ENCODE assay signal across 25 cellular contexts in the genomic region with DNA sequence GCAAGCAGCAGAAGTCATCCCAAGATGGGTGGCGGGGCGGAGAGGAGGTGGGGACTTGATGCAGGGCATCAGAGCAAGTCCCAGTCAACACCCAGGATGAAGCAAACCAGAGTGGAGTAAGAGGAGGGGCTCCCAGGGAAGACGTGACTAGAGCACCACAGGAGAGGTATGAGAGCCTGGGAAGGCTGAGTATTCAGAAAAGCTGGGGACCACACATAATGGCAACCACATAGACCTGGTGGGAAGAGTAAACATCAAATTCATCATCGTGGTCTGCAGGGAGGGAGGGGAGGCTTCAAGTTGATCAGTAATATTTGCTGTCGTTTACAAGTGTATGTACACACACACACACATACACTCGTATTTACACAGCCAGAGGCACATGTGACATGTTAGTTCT.
DNase-seq lines count a peak whose midpoint lies in the region; ATAC-seq, FAIRE-seq and TF ChIP-seq lines count a peak whose summit lies in the region.
"Had no signal": no experiment of that assay in that cellular context is flagged by ENCODE, and none has a peak within 500 bp of the region (broad histone marks: within the 10 kb centered on the region; RNA-seq: fewer than 3 reads in every experiment).

No MANE protein-coding gene starts in this region.

- no peaks in the 10 kb centered on the region for H3K4me1 Mint-ChIP-seq in activated CD4-positive, alpha-beta memory T cell treated with anti-CD3 and anti-CD28 coated beads, Interleukin-2, amount 10 ng/mL, durations not matched to agents 7 days and 5 days
- H3K4me1 Mint-ChIP-seq in activated CD4-positive, alpha-beta memory T cell treated with anti-CD3 and anti-CD28 coated beads for 36 hours (ENCODE audit: low read depth) = no peaks in the 10 kb centered on the region
- no peaks in the 10 kb centered on the region for H3K4me1 Mint-ChIP-seq in memory B cell

- DNase-seq in activated CD4-positive, alpha-beta memory T cell treated with anti-CD3 and anti-CD28 coated beads, Interleukin-2, amount 10 ng/mL, durations not matched to agents 7 days and 5 days = no peak
- no peak for DNase-seq in activated CD4-positive, alpha-beta memory T cell treated with anti-CD3 and anti-CD28 coated beads for 36 hours
- no peak for DNase-seq in K562 (ENCODE audit: extremely low read depth in 1 of 4, low spot score in 3 of 4)
- DNase-seq in memory B cell (ENCODE audit: low spot score in 2 of 2) = no peak
- DNase-seq in AG08396 (ENCODE audit: low spot score) = no peak
- DNase-seq in NCI-H748 treated with DMSO at 0.1 percent for 48 hours (lab: John Stamatoyannopoulos, UW) = no peak
- DNase-seq in kidney tubule cell (ENCODE audit: low spot score) = no peak
- no peak for DNase-seq in NCI-H2107 treated with DMSO at 0.1 percent for 48 hours (lab: John Stamatoyannopoulos, UW; ENCODE audit: unreplicated experiment)
- DNase-seq: ACHN, AML-193, EL, GF-D8, GOT3, HCEC 1CT, Kasumi-1, NCI-H1694, NCI-H2081 treated with DMSO at 0.1 percent for 48 hours, NCI-H446, NCI-H526, PC-9, RPMI8226, SHP77 had no signal

- H4K20me1 ChIP-seq in K562 (replicated peaks; ENCODE audit: control insufficient read depth, insufficient read depth, low read length) = 0 out of 2 replicates have a peak, but pooled peaks cover 6% of the 10 kb centered on the region

- H3K9me3 Mint-ChIP-seq in activated CD4-positive, alpha-beta memory T cell treated with anti-CD3 and anti-CD28 coated beads, Interleukin-2, amount 10 ng/mL, durations not matched to agents 7 days and 5 days = no peaks in the 10 kb centered on the region
- no peaks in the 10 kb centered on the region for H3K9me3 Mint-ChIP-seq in activated CD4-positive, alpha-beta memory T cell treated with anti-CD3 and anti-CD28 coated beads for 36 hours
- H3K9me3 Mint-ChIP-seq in memory B cell = no peaks in the 10 kb centered on the region

- no TSS peak for BruUV-seq in K562 (replicated peaks; lab: Mats Ljungman, UMichigan)

- peaks cover 66% of the 10 kb centered on the region for H3K36me3 Mint-ChIP-seq in activated CD4-positive, alpha-beta memory T cell treated with anti-CD3 and anti-CD28 coated beads, Interleukin-2, amount 10 ng/mL, durations not matched to agents 7 days and 5 days (ENCODE audit: low read depth)
- H3K36me3 Mint-ChIP-seq in activated CD4-positive, alpha-beta memory T cell treated with anti-CD3 and anti-CD28 coated beads for 36 hours = peaks cover 42% of the 10 kb centered on the region
- peaks cover 44% of the 10 kb centered on the region for H3K36me3 Mint-ChIP-seq in memory B cell

- H3K36me3 ChIP-seq in K562 (ENCODE audit: control insufficient read depth, insufficient read depth, low read length) = peaks cover 95% of the 10 kb centered on the region

- no peaks in the 10 kb centered on the region for H3K79me2 ChIP-seq in K562 (ENCODE audit: control insufficient read depth, insufficient read depth, low read length)

- ATAC-seq in K562 (no peak), memory B cell (ENCODE audit: low read depth) (no peak)

- no peak overlapping the region for H3K4me3 ChIP-seq in K562
- H3K4me3 ChIP-seq: PC-9 had no signal

- FAIRE-seq in K562 (lab: Jason Lieb, UNC) = no peak
- FAIRE-seq: GM19239 had no signal

- CTCF ChIA-PET in activated CD4-positive, alpha-beta memory T cell treated with anti-CD3 and anti-CD28 coated beads, Interleukin-2, amount 10 ng/mL, durations not matched to agents 7 days and 5 days (lab: Charles Lee) = no interaction called here
- CTCF ChIA-PET in activated CD4-positive, alpha-beta memory T cell treated with anti-CD3 and anti-CD28 coated beads for 36 hours (lab: Charles Lee) = no interaction called here
- CTCF ChIA-PET in K562 (lab: Yijun Ruan, JAX; ENCODE audit: low intra/inter-chr PET ratio) = no interaction called here

- H3K27me3 Mint-ChIP-seq in activated CD4-positive, alpha-beta memory T cell treated with anti-CD3 and anti-CD28 coated beads, Interleukin-2, amount 10 ng/mL, durations not matched to agents 7 days and 5 days = no peaks in the 10 kb centered on the region
- no peaks in the 10 kb centered on the region for H3K27me3 Mint-ChIP-seq in activated CD4-positive, alpha-beta memory T cell treated with anti-CD3 and anti-CD28 coated beads for 36 hours
- H3K27me3 Mint-ChIP-seq in memory B cell = no peaks in the 10 kb centered on the region

- H3K27ac ChIP-seq in K562 (ENCODE audit: extremely low read depth, low read depth, low read length) = no peak overlapping the region
- H3K27ac ChIP-seq: 22Rv1, C4-2B, PC-9 had no signal

- H3K4me1 ChIP-seq in K562 (replicated peaks in 1 of 2; ENCODE audit: control insufficient read depth in 2 of 2, insufficient read depth in 2 of 2, low read length in 2 of 2) = peaks cover 0 to 7% of the 10 kb centered on the region in 2 experiments; a peak in 1 of 5 replicates

- TF ChIP-seq EP300 in K562 (IDR thresholded peaks at IDR 0.05; ENCODE audit: low read length) = no peak

- H3K27ac Mint-ChIP-seq in activated CD4-positive, alpha-beta memory T cell treated with anti-CD3 and anti-CD28 coated beads, Interleukin-2, amount 10 ng/mL, durations not matched to agents 7 days and 5 days = peak overlapping the region; percentile 0
- no peak overlapping the region for H3K27ac Mint-ChIP-seq in activated CD4-positive, alpha-beta memory T cell treated with anti-CD3 and anti-CD28 coated beads for 36 hours
- H3K27ac Mint-ChIP-seq in memory B cell = peak overlapping the region; percentile 12

- intact Hi-C loops in activated CD4-positive, alpha-beta memory T cell treated with anti-CD3 and anti-CD28 coated beads for 36 hours (cut with micrococcal nuclease) = no loop called here
- intact Hi-C loops in K562 (cut with micrococcal nuclease) = no loop called here

- no peaks in the 10 kb centered on the region for H3K9me3 ChIP-seq in K562 (replicated peaks; ENCODE audit: control insufficient read depth, insufficient read depth, low read depth, low read length)

- no peak for TF ChIP-seq POLR2A in K562 (conservative IDR thresholded peaks at IDR 0.05)

- in situ Hi-C loops in K562 (cut with MboI) = no loop called here

- WGBS in K562 (ENCODE audit: insufficient coverage, low coverage, missing lambda C conversion rate) = 85% methylated on average over 6 of the region's 6 CpGs

- H3K9ac ChIP-seq in K562 (ENCODE audit: insufficient read depth in 1 of 2, low read depth in 2 of 2, low read length in 2 of 2) = no peak overlapping the region

- no peak overlapping the region for H3K4me2 ChIP-seq in K562 (ENCODE audit: insufficient read depth, low read length)
- H3K4me2 ChIP-seq: PC-9 had no signal

- no peak for TF ChIP-seq CTCF in K562 (IDR thresholded peaks at IDR 0.05 in 2 of 3, conservative IDR thresholded peaks at IDR 0.05 in 1 of 3; ENCODE audit: insufficient read depth in 2 of 3, low read depth in 1 of 3, low read length in 3 of 3)

- no peaks in the 10 kb centered on the region for H3K9me1 ChIP-seq in K562 (ENCODE audit: control insufficient read depth, insufficient read depth, low read length)

- no peaks in the 10 kb centered on the region for H3K27me3 ChIP-seq in K562 (ENCODE audit: control insufficient read depth in 2 of 2, insufficient read depth in 2 of 2, low read length in 2 of 2)

- POLR2A ChIA-PET in activated CD4-positive, alpha-beta memory T cell treated with anti-CD3 and anti-CD28 coated beads, Interleukin-2, amount 10 ng/mL, durations not matched to agents 7 days and 5 days (lab: Charles Lee) = no interaction called here
- POLR2A ChIA-PET in activated CD4-positive, alpha-beta memory T cell treated with anti-CD3 and anti-CD28 coated beads for 36 hours (lab: Charles Lee) = no interaction called here
- POLR2A ChIA-PET in K562 (lab: Yijun Ruan, JAX) = interaction anchor here (0.6 to 1.9 kb wide), 5 partner anchors 8 to 167 kb away, joined by 3 to 8 read pairs (median 3); no protein-coding TSS in a partner anchor

- no peak overlapping the region for H2AFZ ChIP-seq in K562 (ENCODE audit: low read depth, low read length)
- H2AFZ ChIP-seq: PC-9 had no signal

- TF ChIP-seq RAD21 in K562 (CRISPR knock-in tag; conservative IDR thresholded peaks at IDR 0.05 in 1 of 2, IDR thresholded peaks at IDR 0.05 in 1 of 2) = no peak

- H3K4me3 Mint-ChIP-seq in activated CD4-positive, alpha-beta memory T cell treated with anti-CD3 and anti-CD28 coated beads, Interleukin-2, amount 10 ng/mL, durations not matched to agents 7 days and 5 days = no peak overlapping the region
- no peak overlapping the region for H3K4me3 Mint-ChIP-seq in activated CD4-positive, alpha-beta memory T cell treated with anti-CD3 and anti-CD28 coated beads for 36 hours
- H3K4me3 Mint-ChIP-seq in memory B cell = no peak overlapping the region

TF ChIP-seq in K562, 482 proteins besides CTCF, POLR2A, EP300 and RAD21 (continues in another document):
- TF ChIP-seq, protein P1, sequence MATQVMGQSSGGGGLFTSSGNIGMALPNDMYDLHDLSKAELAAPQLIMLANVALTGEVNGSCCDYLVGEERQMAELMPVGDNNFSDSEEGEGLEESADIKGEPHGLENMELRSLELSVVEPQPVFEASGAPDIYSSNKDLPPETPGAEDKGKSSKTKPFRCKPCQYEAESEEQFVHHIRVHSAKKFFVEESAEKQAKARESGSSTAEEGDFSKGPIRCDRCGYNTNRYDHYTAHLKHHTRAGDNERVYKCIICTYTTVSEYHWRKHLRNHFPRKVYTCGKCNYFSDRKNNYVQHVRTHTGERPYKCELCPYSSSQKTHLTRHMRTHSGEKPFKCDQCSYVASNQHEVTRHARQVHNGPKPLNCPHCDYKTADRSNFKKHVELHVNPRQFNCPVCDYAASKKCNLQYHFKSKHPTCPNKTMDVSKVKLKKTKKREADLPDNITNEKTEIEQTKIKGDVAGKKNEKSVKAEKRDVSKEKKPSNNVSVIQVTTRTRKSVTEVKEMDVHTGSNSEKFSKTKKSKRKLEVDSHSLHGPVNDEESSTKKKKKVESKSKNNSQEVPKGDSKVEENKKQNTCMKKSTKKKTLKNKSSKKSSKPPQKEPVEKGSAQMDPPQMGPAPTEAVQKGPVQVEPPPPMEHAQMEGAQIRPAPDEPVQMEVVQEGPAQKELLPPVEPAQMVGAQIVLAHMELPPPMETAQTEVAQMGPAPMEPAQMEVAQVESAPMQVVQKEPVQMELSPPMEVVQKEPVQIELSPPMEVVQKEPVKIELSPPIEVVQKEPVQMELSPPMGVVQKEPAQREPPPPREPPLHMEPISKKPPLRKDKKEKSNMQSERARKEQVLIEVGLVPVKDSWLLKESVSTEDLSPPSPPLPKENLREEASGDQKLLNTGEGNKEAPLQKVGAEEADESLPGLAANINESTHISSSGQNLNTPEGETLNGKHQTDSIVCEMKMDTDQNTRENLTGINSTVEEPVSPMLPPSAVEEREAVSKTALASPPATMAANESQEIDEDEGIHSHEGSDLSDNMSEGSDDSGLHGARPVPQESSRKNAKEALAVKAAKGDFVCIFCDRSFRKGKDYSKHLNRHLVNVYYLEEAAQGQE (CRISPR knock-in tag; IDR thresholded peaks at IDR 0.05; ENCODE audit: low read depth) = no peak
- no peak for TF ChIP-seq BRF1 (IDR thresholded peaks at IDR 0.05; ENCODE audit: borderline replicate concordance, extremely low read depth, insufficient read length)
- TF ChIP-seq ZSCAN32 (CRISPR knock-in tag; IDR thresholded peaks at IDR 0.05) = 0 out of 2 replicates have a peak, but pooled peaks have one; percentile 37
